Comparison of ENCODE assay signal across 1 cellular context in genomic region chr9:128765499-128765898, GRCh38.
TF ChIP-seq lines count a peak whose summit lies in the region.

No MANE protein-coding gene starts in this region.

TF ChIP-seq in HepG2, 621 proteins besides CTCF, POLR2A, EP300 and RAD21 (continued from another document):
- TF ChIP-seq TGIF2 (CRISPR knock-in tag; IDR thresholded peaks at IDR 0.05) (no peak), HNF4A (CRISPR knock-in tag; IDR thresholded peaks at IDR 0.05) (peak; percentile 38; the same call in 1 of the 2 replicates), IRF2 (CRISPR knock-in tag; IDR thresholded peaks at IDR 0.05) (no peak), SAP130 (CRISPR knock-in tag; IDR thresholded peaks at IDR 0.05; ENCODE audit: low read depth) (peak; percentile 50; the same call in 1 of the 2 replicates), FOSL2 (CRISPR knock-in tag; IDR thresholded peaks at IDR 0.05) (no peak), ATF3 (CRISPR knock-in tag; IDR thresholded peaks at IDR 0.05) (no peak), FOXA1 (IDR thresholded peaks at IDR 0.05) (no peak), FOXA1 (CRISPR knock-in tag; IDR thresholded peaks at IDR 0.05) (0 out of 2 replicates have a peak, but pooled peaks have one; percentile 23), GABPA (IDR thresholded peaks at IDR 0.05; ENCODE audit: low read depth, low read length) (no peak), GABPA (CRISPR knock-in tag; IDR thresholded peaks at IDR 0.05; ENCODE audit: low read depth) (0 out of 2 replicates have a peak, but pooled peaks have one; percentile 18), ZNF280B (CRISPR knock-in tag; IDR thresholded peaks at IDR 0.05; ENCODE audit: borderline replicate concordance) (no peak), MAFK (conservative IDR thresholded peaks at IDR 0.05 in 1 of 2, IDR thresholded peaks at IDR 0.05 in 1 of 2; ENCODE audit: low read length in 2 of 2) (no peak), ZEB1 (IDR thresholded peaks at IDR 0.05; ENCODE audit: insufficient replicate concordance, low read depth) (no peak), CSRNP1 (CRISPR knock-in tag; IDR thresholded peaks at IDR 0.05) (no peak), ZBTB40 (IDR thresholded peaks at IDR 0.05) (no peak), ZBTB40 (CRISPR knock-in tag; IDR thresholded peaks at IDR 0.05) (no peak), ESRRA (CRISPR knock-in tag; IDR thresholded peaks at IDR 0.05; ENCODE audit: low read depth) (0 out of 2 replicates have a peak, but pooled peaks have one; percentile 24), BCL3 (CRISPR knock-in tag; IDR thresholded peaks at IDR 0.05) (peak; percentile 45; the same call in 1 of the 2 replicates), ZNF253 (CRISPR knock-in tag; IDR thresholded peaks at IDR 0.05; ENCODE audit: borderline replicate concordance) (no peak), ZMAT5 (CRISPR knock-in tag; IDR thresholded peaks at IDR 0.05; ENCODE audit: borderline replicate concordance, low read depth) (no peak), SPEN (CRISPR knock-in tag; IDR thresholded peaks at IDR 0.05; ENCODE audit: low read depth) (no peak), ZNF674 (CRISPR knock-in tag; IDR thresholded peaks at IDR 0.05; ENCODE audit: low read depth) (no peak), ELF3 (CRISPR knock-in tag; IDR thresholded peaks at IDR 0.05) (0 out of 2 replicates have a peak, but pooled peaks have one; percentile 18), KDM1A (CRISPR knock-in tag; IDR thresholded peaks at IDR 0.05) (no peak), MXI1 (IDR thresholded peaks at IDR 0.05; ENCODE audit: borderline replicate concordance, low read depth, low read length) (no peak), ZNF781 (CRISPR knock-in tag; IDR thresholded peaks at IDR 0.05; ENCODE audit: borderline replicate concordance, not compliant biosample characterization) (no peak), CCDC6 (CRISPR knock-in tag; IDR thresholded peaks at IDR 0.05) (no peak), ZFY (CRISPR knock-in tag; IDR thresholded peaks at IDR 0.05) (no peak), HOXA5 (CRISPR knock-in tag; IDR thresholded peaks at IDR 0.05) (no peak), SKI (IDR thresholded peaks at IDR 0.05; ENCODE audit: partially characterized antibody) (peak; percentile 90), REL (CRISPR knock-in tag; conservative IDR thresholded peaks at IDR 0.05) (no peak), HNF1B (CRISPR knock-in tag; IDR thresholded peaks at IDR 0.05) (peak; percentile 81), SKIL (CRISPR knock-in tag; IDR thresholded peaks at IDR 0.05; ENCODE audit: borderline replicate concordance) (peak; percentile 88), ZNF839 (CRISPR knock-in tag; IDR thresholded peaks at IDR 0.05; ENCODE audit: borderline replicate concordance) (no peak)
